12 cellular contexts compared by ENCODE assay signal in the genomic region with DNA sequence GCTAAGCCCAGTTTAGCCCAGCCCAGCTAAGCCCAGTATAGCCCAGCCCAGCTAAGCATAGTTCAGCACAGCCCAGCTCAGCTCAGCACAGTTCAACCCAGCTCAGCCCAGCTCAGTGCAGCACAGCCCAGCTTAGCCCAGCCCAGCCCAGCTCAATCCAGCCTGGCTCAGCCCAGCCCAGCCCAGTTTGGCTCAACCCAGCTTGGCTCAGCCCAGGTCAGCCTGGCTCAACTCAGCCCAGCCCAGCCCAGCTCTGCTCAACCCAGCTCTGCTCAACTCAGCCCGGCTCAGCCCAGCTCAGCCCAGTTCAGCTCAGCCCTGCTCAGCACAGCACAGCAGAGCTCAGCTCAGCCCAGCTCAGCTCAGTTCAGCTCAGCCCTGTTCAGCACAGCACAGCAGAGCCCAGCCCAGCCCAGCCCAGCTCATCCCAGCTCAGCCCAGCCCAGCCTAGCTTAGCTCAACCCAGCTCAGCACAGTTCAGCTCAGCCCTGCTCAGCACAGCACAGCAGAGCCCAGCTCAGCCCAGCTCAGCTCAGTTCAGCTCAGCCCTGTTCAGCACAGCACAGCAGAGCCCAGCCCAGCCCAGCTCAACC.
DNase-seq lines count a peak whose midpoint lies in the region; ATAC-seq, FAIRE-seq and TF ChIP-seq lines count a peak whose summit lies in the region.
"Had no signal": no experiment of that assay in that cellular context is flagged by ENCODE, and none has a peak within 500 bp of the region (broad histone marks: within the 10 kb centered on the region; RNA-seq: fewer than 3 reads in every experiment).

No MANE protein-coding gene starts in this region.

- H3K4me3 Mint-ChIP-seq in activated naive CD8-positive, alpha-beta T cell treated with anti-CD3 and anti-CD28 coated beads for 36 hours: peak overlapping the region; percentile 80
- H3K4me3 Mint-ChIP-seq in activated naive CD8-positive, alpha-beta T cell treated with anti-CD3 and anti-CD28 coated beads, Interleukin-2, amount 50 U/mL, for 24 hours: no peak overlapping the region
- H3K4me3 Mint-ChIP-seq in T-helper 2 cell treated with Interferon-gamma antibody and Interleukin-4, amounts not matched to agents 5 μg/mL and 100 μg/mL, for 36 hours: peak overlapping the region; percentile 63
- no peak overlapping the region for H3K4me3 Mint-ChIP-seq in type B pancreatic cell

- intact Hi-C loops in kidney (cut with DNase I): no loop called here

- no peaks in the 10 kb centered on the region for H3K36me3 ChIP-seq in kidney (ENCODE audit: control insufficient read depth in 1 of 2, insufficient read depth in 2 of 2, low read length in 2 of 2)
- H3K36me3 ChIP-seq: prostate gland had no signal

- no peak overlapping the region for H3K27ac ChIP-seq in kidney (ENCODE audit: low read depth in 2 of 2, low read length in 2 of 2)
- H3K27ac ChIP-seq: KMS-11, prostate gland had no signal

- TF ChIP-seq CTCF in kidney (IDR thresholded peaks at IDR 0.05; ENCODE audit: borderline replicate concordance, extremely low read depth, insufficient read depth): no peak
- TF ChIP-seq CTCF in type B pancreatic cell (conservative IDR thresholded peaks at IDR 0.05): no peak

- H3K9me3 ChIP-seq in kidney (ENCODE audit: control insufficient read depth in 1 of 2, low read length in 2 of 2): no peaks in the 10 kb centered on the region
- H3K9me3 ChIP-seq: prostate gland had no signal

- no peak for ATAC-seq in activated naive CD8-positive, alpha-beta T cell treated with anti-CD3 and anti-CD28 coated beads, Interleukin-2, amount 50 U/mL, for 24 hours
- no peak for ATAC-seq in GM18907 (IDR thresholded peaks at IDR 0.05; ENCODE audit: unreplicated experiment)

- no peaks in the 10 kb centered on the region for H3K4me1 ChIP-seq in kidney (ENCODE audit: control insufficient read depth in 1 of 2, insufficient read depth in 1 of 2, low read depth in 1 of 2, low read length in 2 of 2)
- H3K4me1 ChIP-seq: prostate gland had no signal

- peaks cover 23% of the 10 kb centered on the region for H3K4me1 Mint-ChIP-seq in activated naive CD8-positive, alpha-beta T cell treated with anti-CD3 and anti-CD28 coated beads for 36 hours
- H3K4me1 Mint-ChIP-seq in activated naive CD8-positive, alpha-beta T cell treated with anti-CD3 and anti-CD28 coated beads, Interleukin-2, amount 50 U/mL, for 24 hours: peaks cover 27% of the 10 kb centered on the region
- H3K4me1 Mint-ChIP-seq in T-helper 2 cell treated with Interferon-gamma antibody and Interleukin-4, amounts not matched to agents 5 μg/mL and 100 μg/mL, for 36 hours (ENCODE audit: low read depth): peaks cover 43% of the 10 kb centered on the region
- no peaks in the 10 kb centered on the region for H3K4me1 Mint-ChIP-seq in type B pancreatic cell (ENCODE audit: unreplicated experiment)

- H3K27me3 Mint-ChIP-seq in activated naive CD8-positive, alpha-beta T cell treated with anti-CD3 and anti-CD28 coated beads for 36 hours: no peaks in the 10 kb centered on the region
- no peaks in the 10 kb centered on the region for H3K27me3 Mint-ChIP-seq in activated naive CD8-positive, alpha-beta T cell treated with anti-CD3 and anti-CD28 coated beads, Interleukin-2, amount 50 U/mL, for 24 hours
- H3K27me3 Mint-ChIP-seq in T-helper 2 cell treated with Interferon-gamma antibody and Interleukin-4, amounts not matched to agents 5 μg/mL and 100 μg/mL, for 36 hours (ENCODE audit: low read depth): peaks cover 5% of the 10 kb centered on the region
- no peaks in the 10 kb centered on the region for H3K27me3 Mint-ChIP-seq in type B pancreatic cell

- H3K27ac Mint-ChIP-seq in activated naive CD8-positive, alpha-beta T cell treated with anti-CD3 and anti-CD28 coated beads for 36 hours: peak overlapping the region; percentile 51
- no peak overlapping the region for H3K27ac Mint-ChIP-seq in activated naive CD8-positive, alpha-beta T cell treated with anti-CD3 and anti-CD28 coated beads, Interleukin-2, amount 50 U/mL, for 24 hours
- H3K27ac Mint-ChIP-seq in T-helper 2 cell treated with Interferon-gamma antibody and Interleukin-4, amounts not matched to agents 5 μg/mL and 100 μg/mL, for 36 hours: peak overlapping the region; percentile 87
- H3K27ac Mint-ChIP-seq in type B pancreatic cell: no peak overlapping the region

- H3K9me3 Mint-ChIP-seq in activated naive CD8-positive, alpha-beta T cell treated with anti-CD3 and anti-CD28 coated beads for 36 hours: no peaks in the 10 kb centered on the region
- no peaks in the 10 kb centered on the region for H3K9me3 Mint-ChIP-seq in activated naive CD8-positive, alpha-beta T cell treated with anti-CD3 and anti-CD28 coated beads, Interleukin-2, amount 50 U/mL, for 24 hours
- no peaks in the 10 kb centered on the region for H3K9me3 Mint-ChIP-seq in T-helper 2 cell treated with Interferon-gamma antibody and Interleukin-4, amounts not matched to agents 5 μg/mL and 100 μg/mL, for 36 hours
- H3K9me3 Mint-ChIP-seq in type B pancreatic cell: peaks cover 6% of the 10 kb centered on the region

- DNase-seq in activated naive CD8-positive, alpha-beta T cell treated with anti-CD3 and anti-CD28 coated beads for 36 hours: no peak
- no peak for DNase-seq in activated naive CD8-positive, alpha-beta T cell treated with anti-CD3 and anti-CD28 coated beads, Interleukin-2, amount 50 U/mL, for 24 hours
- no peak for DNase-seq in T-helper 2 cell treated with Interferon-gamma antibody and Interleukin-4, amounts not matched to agents 5 μg/mL and 100 μg/mL, for 36 hours (ENCODE audit: low spot score)
- peak; percentile 59 for DNase-seq in kidney
- peak; percentile 58 for DNase-seq in type B pancreatic cell (ENCODE audit: extremely low spot score, unreplicated experiment)
- DNase-seq in GDM1 (lab: John Stamatoyannopoulos, UW): no peak
- DNase-seq in NCI-H1048 (lab: John Stamatoyannopoulos, UW): no peak
- DNase-seq: NCI-H2081; stimulated activated CD4-positive, alpha-beta T cell treated with anti-CD3 and anti-CD28 coated beads, Interleukin-4, amount 100 ng/mL, for 4 hours had no signal

- H3K4me3 ChIP-seq in kidney (ENCODE audit: low read length in 2 of 2): no peak overlapping the region
- H3K4me3 ChIP-seq: prostate gland had no signal

- no peak overlapping the region for H3K9ac ChIP-seq in kidney (ENCODE audit: low read length in 2 of 2)
- H3K9ac ChIP-seq: KMS-11 had no signal

- FAIRE-seq in kidney (lab: Jason Lieb, UNC): no peak

- H3K36me3 Mint-ChIP-seq in activated naive CD8-positive, alpha-beta T cell treated with anti-CD3 and anti-CD28 coated beads for 36 hours: peaks cover 9% of the 10 kb centered on the region
- peaks cover 4% of the 10 kb centered on the region for H3K36me3 Mint-ChIP-seq in activated naive CD8-positive, alpha-beta T cell treated with anti-CD3 and anti-CD28 coated beads, Interleukin-2, amount 50 U/mL, for 24 hours (ENCODE audit: low read depth)
- peaks cover 8% of the 10 kb centered on the region for H3K36me3 Mint-ChIP-seq in T-helper 2 cell treated with Interferon-gamma antibody and Interleukin-4, amounts not matched to agents 5 μg/mL and 100 μg/mL, for 36 hours (ENCODE audit: low read depth)
- H3K36me3 Mint-ChIP-seq in type B pancreatic cell: peaks cover 5% of the 10 kb centered on the region

Comparison
In these comparisons a context has a peak if more than half of its experiments do, and no peak if none do; other contexts are left out.
1. H3K27ac Mint-ChIP-seq: peak in activated naive CD8-positive, alpha-beta T cell treated with anti-CD3 and anti-CD28 coated beads for 36 hours (single experiment) and T-helper 2 cell treated with Interferon-gamma antibody and Interleukin-4, amounts not matched to agents 5 μg/mL and 100 μg/mL, for 36 hours (single experiment); none in activated naive CD8-positive, alpha-beta T cell treated with anti-CD3 and anti-CD28 coated beads, Interleukin-2, amount 50 U/mL, for 24 hours (single experiment) and type B pancreatic cell (single experiment).
2. H3K4me3 Mint-ChIP-seq: peak in activated naive CD8-positive, alpha-beta T cell treated with anti-CD3 and anti-CD28 coated beads for 36 hours (single experiment) and T-helper 2 cell treated with Interferon-gamma antibody and Interleukin-4, amounts not matched to agents 5 μg/mL and 100 μg/mL, for 36 hours (single experiment); none in activated naive CD8-positive, alpha-beta T cell treated with anti-CD3 and anti-CD28 coated beads, Interleukin-2, amount 50 U/mL, for 24 hours (single experiment) and type B pancreatic cell (single experiment).
3. DNase-seq: peak in kidney (single experiment) and type B pancreatic cell (single experiment); none in activated naive CD8-positive, alpha-beta T cell treated with anti-CD3 and anti-CD28 coated beads for 36 hours (single experiment), activated naive CD8-positive, alpha-beta T cell treated with anti-CD3 and anti-CD28 coated beads, Interleukin-2, amount 50 U/mL, for 24 hours (single experiment), T-helper 2 cell treated with Interferon-gamma antibody and Interleukin-4, amounts not matched to agents 5 μg/mL and 100 μg/mL, for 36 hours (single experiment), GDM1 (single experiment) and NCI-H1048 (single experiment).